1 cellular context compared by ENCODE assay signal in the genomic region with DNA sequence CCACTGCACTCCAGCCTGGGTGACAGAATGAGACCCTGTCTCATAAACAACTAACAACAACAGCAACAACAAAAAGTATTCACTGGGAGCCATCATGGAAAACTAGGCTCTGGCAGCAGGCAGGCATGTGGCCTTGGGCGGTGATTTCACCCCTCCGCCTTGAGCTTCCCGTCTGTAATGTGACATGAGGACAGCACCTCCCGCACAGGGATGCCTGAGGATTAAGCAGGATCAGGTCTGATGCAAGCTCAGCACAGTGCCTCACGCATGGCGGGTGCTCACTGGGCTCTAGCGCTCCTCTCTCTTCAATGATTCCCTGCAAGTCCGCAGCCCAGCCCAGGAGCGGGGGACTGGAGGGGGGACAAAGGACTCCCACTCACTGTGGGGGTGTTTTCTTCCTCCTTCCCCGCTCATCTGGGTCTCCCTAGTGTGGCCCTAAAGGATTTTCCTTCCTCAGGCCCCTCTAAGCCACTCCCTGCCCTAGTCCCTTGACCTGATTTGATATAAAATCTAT.
TF ChIP-seq lines count a peak whose summit lies in the region.

No MANE protein-coding gene starts in this region.

TF ChIP-seq in K562, 482 proteins besides CTCF, POLR2A, EP300 and RAD21:
- TF ChIP-seq, protein P1, sequence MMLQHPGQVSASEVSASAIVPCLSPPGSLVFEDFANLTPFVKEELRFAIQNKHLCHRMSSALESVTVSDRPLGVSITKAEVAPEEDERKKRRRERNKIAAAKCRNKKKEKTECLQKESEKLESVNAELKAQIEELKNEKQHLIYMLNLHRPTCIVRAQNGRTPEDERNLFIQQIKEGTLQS (IDR thresholded peaks at IDR 0.05), result 0 out of 2 replicates have a peak, but pooled peaks have one; percentile 8
- TF ChIP-seq, protein P1 (CRISPR knock-in tag; conservative IDR thresholded peaks at IDR 0.05), result no peak
- no peak for TF ChIP-seq BCOR (IDR thresholded peaks at IDR 0.05)
- TF ChIP-seq ZNF197 (CRISPR knock-in tag; IDR thresholded peaks at IDR 0.05; ENCODE audit: low read depth), result no peak
- TF ChIP-seq FOXA1 (IDR thresholded peaks at IDR 0.05; ENCODE audit: borderline replicate concordance), result no peak
- no peak for TF ChIP-seq ZSCAN32 (CRISPR knock-in tag; IDR thresholded peaks at IDR 0.05)
- TF ChIP-seq CHD2 (IDR thresholded peaks at IDR 0.05; ENCODE audit: low read depth, low read length), result no peak
- TF ChIP-seq HOXB6 (CRISPR knock-in tag; IDR thresholded peaks at IDR 0.05; ENCODE audit: borderline replicate concordance), result no peak
- TF ChIP-seq TCF7L2 (IDR thresholded peaks at IDR 0.05; ENCODE audit: low read depth, low read length), result no peak
- TF ChIP-seq ILF3 (IDR thresholded peaks at IDR 0.05; ENCODE audit: borderline replicate concordance), result no peak
- TF ChIP-seq SP2 (IDR thresholded peaks at IDR 0.05; ENCODE audit: extremely low read depth, low read depth, low read length, poor library complexity, severe bottlenecking), result no peak
- 0 out of 4 replicates have a peak, but pooled peaks of 1 of the 2 experiments have one; percentile 21 for TF ChIP-seq NRF1 (conservative IDR thresholded peaks at IDR 0.05 in 1 of 2, IDR thresholded peaks at IDR 0.05 in 1 of 2)
- TF ChIP-seq C11orf30 (IDR thresholded peaks at IDR 0.05; ENCODE audit: low read depth), result no peak
- peak; percentile 42; the same call in 1 of the 2 replicates for TF ChIP-seq ZNF263 (CRISPR knock-in tag; IDR thresholded peaks at IDR 0.05; ENCODE audit: borderline replicate concordance)
- TF ChIP-seq MTA1 (IDR thresholded peaks at IDR 0.05; ENCODE audit: borderline replicate concordance), result no peak
- TF ChIP-seq TAF1 (IDR thresholded peaks at IDR 0.05; ENCODE audit: control insufficient read depth, extremely low read depth, insufficient read depth, low read length, severe bottlenecking), result no peak
- TF ChIP-seq ZNF445 (CRISPR knock-in tag; IDR thresholded peaks at IDR 0.05; ENCODE audit: low read depth), result no peak
- TF ChIP-seq NFRKB (IDR thresholded peaks at IDR 0.05; ENCODE audit: low read depth), result no peak
- TF ChIP-seq, protein P2, sequence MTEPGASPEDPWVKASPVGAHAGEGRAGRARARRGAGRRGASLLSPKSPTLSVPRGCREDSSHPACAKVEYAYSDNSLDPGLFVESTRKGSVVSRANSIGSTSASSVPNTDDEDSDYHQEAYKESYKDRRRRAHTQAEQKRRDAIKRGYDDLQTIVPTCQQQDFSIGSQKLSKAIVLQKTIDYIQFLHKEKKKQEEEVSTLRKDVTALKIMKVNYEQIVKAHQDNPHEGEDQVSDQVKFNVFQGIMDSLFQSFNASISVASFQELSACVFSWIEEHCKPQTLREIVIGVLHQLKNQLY (CRISPR knock-in tag; conservative IDR thresholded peaks at IDR 0.05), result no peak
- no peak for TF ChIP-seq TAF9B (IDR thresholded peaks at IDR 0.05; ENCODE audit: partially characterized antibody)
- no peak for TF ChIP-seq KDM1A (IDR thresholded peaks at IDR 0.05)
- TF ChIP-seq, protein P3, sequence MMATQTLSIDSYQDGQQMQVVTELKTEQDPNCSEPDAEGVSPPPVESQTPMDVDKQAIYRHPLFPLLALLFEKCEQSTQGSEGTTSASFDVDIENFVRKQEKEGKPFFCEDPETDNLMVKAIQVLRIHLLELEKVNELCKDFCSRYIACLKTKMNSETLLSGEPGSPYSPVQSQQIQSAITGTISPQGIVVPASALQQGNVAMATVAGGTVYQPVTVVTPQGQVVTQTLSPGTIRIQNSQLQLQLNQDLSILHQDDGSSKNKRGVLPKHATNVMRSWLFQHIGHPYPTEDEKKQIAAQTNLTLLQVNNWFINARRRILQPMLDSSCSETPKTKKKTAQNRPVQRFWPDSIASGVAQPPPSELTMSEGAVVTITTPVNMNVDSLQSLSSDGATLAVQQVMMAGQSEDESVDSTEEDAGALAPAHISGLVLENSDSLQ (IDR thresholded peaks at IDR 0.05), result no peak
- TF ChIP-seq RUNX1 (IDR thresholded peaks at IDR 0.05; ENCODE audit: low read depth), result no peak
- TF ChIP-seq, protein P4, sequence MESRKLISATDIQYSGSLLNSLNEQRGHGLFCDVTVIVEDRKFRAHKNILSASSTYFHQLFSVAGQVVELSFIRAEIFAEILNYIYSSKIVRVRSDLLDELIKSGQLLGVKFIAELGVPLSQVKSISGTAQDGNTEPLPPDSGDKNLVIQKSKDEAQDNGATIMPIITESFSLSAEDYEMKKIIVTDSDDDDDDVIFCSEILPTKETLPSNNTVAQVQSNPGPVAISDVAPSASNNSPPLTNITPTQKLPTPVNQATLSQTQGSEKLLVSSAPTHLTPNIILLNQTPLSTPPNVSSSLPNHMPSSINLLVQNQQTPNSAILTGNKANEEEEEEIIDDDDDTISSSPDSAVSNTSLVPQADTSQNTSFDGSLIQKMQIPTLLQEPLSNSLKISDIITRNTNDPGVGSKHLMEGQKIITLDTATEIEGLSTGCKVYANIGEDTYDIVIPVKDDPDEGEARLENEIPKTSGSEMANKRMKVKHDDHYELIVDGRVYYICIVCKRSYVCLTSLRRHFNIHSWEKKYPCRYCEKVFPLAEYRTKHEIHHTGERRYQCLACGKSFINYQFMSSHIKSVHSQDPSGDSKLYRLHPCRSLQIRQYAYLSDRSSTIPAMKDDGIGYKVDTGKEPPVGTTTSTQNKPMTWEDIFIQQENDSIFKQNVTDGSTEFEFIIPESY (CRISPR knock-in tag; IDR thresholded peaks at IDR 0.05), result peak; percentile 92
- TF ChIP-seq EGR1 (conservative IDR thresholded peaks at IDR 0.05), result peak; percentile 33; the same call in 1 of the 2 replicates
- no peak for TF ChIP-seq TGIF2 (CRISPR knock-in tag; IDR thresholded peaks at IDR 0.05)
- TF ChIP-seq BCL6 (CRISPR knock-in tag; IDR thresholded peaks at IDR 0.05), result no peak
- TF ChIP-seq ZFPM2 (CRISPR knock-in tag; IDR thresholded peaks at IDR 0.05), result no peak
- peak; percentile 26; the same call in 1 of the 2 replicates for TF ChIP-seq L3MBTL2 (IDR thresholded peaks at IDR 0.05)
- TF ChIP-seq PYGO2 (tag; IDR thresholded peaks at IDR 0.05), result no peak
